ENCODE assay signal across 8 cellular contexts in genomic region chr3:142987080-142987700, GRCh38. TPM values are rescaled to one million over a fixed set of nuclear protein-coding genes. Genes with fewer than 3 reads are reported as not detected.
DNase-seq lines count a peak whose midpoint lies in the region; ATAC-seq and TF ChIP-seq lines count a peak whose summit lies in the region.

No MANE protein-coding gene starts in this region.

- H3K9me3 ChIP-seq in OCI-LY3 (ENCODE audit: insufficient read depth, low read length), result no peaks in the 10 kb centered on the region

- H3K9ac ChIP-seq in OCI-LY3 (ENCODE audit: low read length), result peak overlapping the region; percentile 37

- H3K4me2 ChIP-seq in OCI-LY3 (ENCODE audit: low read length), result peak overlapping the region; percentile 69

- no peaks in the 10 kb centered on the region for H4K20me1 ChIP-seq in OCI-LY3 (ENCODE audit: insufficient read depth, low read length)

- H3K27ac Mint-ChIP-seq in T-helper 2 cell treated with Interferon-gamma antibody and Interleukin-4, amounts not matched to agents 5 μg/mL and 100 μg/mL, for 36 hours, result no peak overlapping the region

- no peak overlapping the region for H3K27ac ChIP-seq in OCI-LY3 (ENCODE audit: low read length)

- no peak overlapping the region for H3K4me3 Mint-ChIP-seq in T-helper 2 cell treated with Interferon-gamma antibody and Interleukin-4, amounts not matched to agents 5 μg/mL and 100 μg/mL, for 36 hours

- H3K4me1 Mint-ChIP-seq in T-helper 2 cell treated with Interferon-gamma antibody and Interleukin-4, amounts not matched to agents 5 μg/mL and 100 μg/mL, for 36 hours (ENCODE audit: low read depth), result no peaks in the 10 kb centered on the region

- H3K36me3 Mint-ChIP-seq in T-helper 2 cell treated with Interferon-gamma antibody and Interleukin-4, amounts not matched to agents 5 μg/mL and 100 μg/mL, for 36 hours (ENCODE audit: low read depth), result no peaks in the 10 kb centered on the region

- ATAC-seq in HG03354 (IDR thresholded peaks at IDR 0.05; ENCODE audit: poor library complexity, severe bottlenecking, unreplicated experiment) (peak; percentile 70), GM19463 (IDR thresholded peaks at IDR 0.05; ENCODE audit: unreplicated experiment) (no peak)

- peak overlapping the region; percentile 48 for H3K4me3 ChIP-seq in OCI-LY3 (ENCODE audit: low read length)

- H3K9me3 Mint-ChIP-seq in T-helper 2 cell treated with Interferon-gamma antibody and Interleukin-4, amounts not matched to agents 5 μg/mL and 100 μg/mL, for 36 hours, result no peaks in the 10 kb centered on the region

- peaks cover 15% of the 10 kb centered on the region for H3K4me1 ChIP-seq in OCI-LY3 (ENCODE audit: low read length)

- peaks cover 29% of the 10 kb centered on the region for H3K27me3 Mint-ChIP-seq in T-helper 2 cell treated with Interferon-gamma antibody and Interleukin-4, amounts not matched to agents 5 μg/mL and 100 μg/mL, for 36 hours (ENCODE audit: low read depth)

- H2AFZ ChIP-seq in OCI-LY3 (ENCODE audit: low read depth, low read length), result no peak overlapping the region

- no peaks in the 10 kb centered on the region for H3K36me3 ChIP-seq in OCI-LY3 (replicated peaks; ENCODE audit: low read depth, low read length)

- H3K79me2 ChIP-seq in OCI-LY3 (ENCODE audit: low read length), result no peaks in the 10 kb centered on the region

- peak; percentile 74 for TF ChIP-seq CTCF in OCI-LY3 (IDR thresholded peaks at IDR 0.05; ENCODE audit: low read depth, low read length)

- DNase-seq in EL (peak; percentile 51), dermis microvascular lymphatic vessel endothelial cell (ENCODE audit: low read depth in 2 of 2) (peak; percentile 32 to 47), myocyte (ENCODE audit: low read depth) (peak; percentile 43), HK-2 (ENCODE audit: unreplicated experiment) (no peak)
- DNase-seq in T-helper 2 cell treated with Interferon-gamma antibody and Interleukin-4, amounts not matched to agents 5 μg/mL and 100 μg/mL, for 36 hours (ENCODE audit: low spot score), result no peak

- H3K27me3 ChIP-seq in OCI-LY3 (ENCODE audit: low read depth, low read length), result no peaks in the 10 kb centered on the region

RNA-seq across cellular contexts. Expression of gene U2SURP, which starts 14.2 kb away (rescaled TPM):
- total RNA-seq in dermis microvascular lymphatic vessel endothelial cell (20.6 and 22.5 TPM in 2 replicates), myocyte (47.2 and 56.4 TPM in 2 replicates)
- 18.1 TPM for polyA plus RNA-seq in myocyte (2012)

RNA-seq across cellular contexts. Expression of gene PAQR9, which starts 23.7 kb away (rescaled TPM):
- total RNA-seq in dermis microvascular lymphatic vessel endothelial cell (not detected in 2 replicates), myocyte (not detected in 2 replicates)
- polyA plus RNA-seq in myocyte (2012), result not detected

Comparison
In these comparisons a context has a peak if more than half of its experiments do, and no peak if none do; other contexts are left out.
1. DNase-seq: peak in EL (single experiment), dermis microvascular lymphatic vessel endothelial cell (2 of 2) and myocyte (single experiment); none in T-helper 2 cell treated with Interferon-gamma antibody and Interleukin-4, amounts not matched to agents 5 μg/mL and 100 μg/mL, for 36 hours (single experiment) and HK-2 (single experiment).